8 cellular contexts compared by ENCODE assay signal in the genomic region with DNA sequence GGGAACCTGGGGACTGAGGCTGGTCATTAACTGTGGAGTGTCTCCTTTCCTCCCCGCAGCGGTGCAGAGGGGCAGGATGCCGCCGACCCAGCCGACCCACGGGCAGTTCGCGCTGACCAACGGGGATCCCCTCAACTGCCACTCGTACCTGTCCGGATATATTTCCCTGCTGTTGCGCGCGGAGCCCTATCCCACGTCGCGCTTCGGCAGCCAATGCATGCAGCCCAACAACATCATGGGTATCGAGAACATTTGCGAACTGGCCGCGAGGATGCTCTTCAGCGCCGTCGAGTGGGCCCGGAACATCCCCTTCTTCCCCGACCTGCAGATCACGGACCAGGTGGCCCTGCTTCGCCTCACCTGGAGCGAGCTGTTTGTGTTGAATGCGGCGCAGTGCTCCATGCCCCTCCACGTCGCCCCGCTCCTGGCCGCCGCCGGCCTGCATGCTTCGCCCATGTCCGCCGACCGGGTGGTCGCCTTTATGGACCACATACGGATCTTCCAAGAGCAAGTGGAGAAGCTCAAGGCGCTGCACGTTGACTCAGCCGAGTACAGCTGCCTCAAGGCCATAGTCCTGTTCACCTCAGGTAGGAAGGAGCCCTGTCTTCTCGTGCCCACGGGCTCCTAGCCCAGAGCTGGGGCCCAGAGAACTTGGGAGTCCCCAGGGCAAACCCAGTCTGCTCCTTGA. TPM values are rescaled to one million over a fixed set of nuclear protein-coding genes. Genes with fewer than 3 reads are reported as not detected.
DNase-seq lines count a peak whose midpoint lies in the region; ATAC-seq and TF ChIP-seq lines count a peak whose summit lies in the region.

No MANE protein-coding gene starts in this region.

- H3K4me2 ChIP-seq in mammary epithelial cell (ENCODE audit: insufficient read depth, low read depth, low read length), result peak overlapping the region; percentile 95

- H3K9ac ChIP-seq in mammary epithelial cell (ENCODE audit: insufficient read depth, low read length) (no peak overlapping the region), liver (ENCODE audit: low read depth in 1 of 2, low read length in 2 of 2) (peak overlapping the region; percentile 38 to 81)

- H3K27me3 Mint-ChIP-seq in HFFc6 (ENCODE audit: insufficient read depth), result peaks cover 32% of the 10 kb centered on the region

- no peaks in the 10 kb centered on the region for H3K27me3 ChIP-seq in mammary epithelial cell (ENCODE audit: insufficient read depth, low read length)
- H3K27me3 ChIP-seq in liver (ENCODE audit: control insufficient read depth in 4 of 4, insufficient read depth in 4 of 4, low read length in 3 of 4), result no peaks in the 10 kb centered on the region

- H3K36me3 Mint-ChIP-seq in HFFc6 (ENCODE audit: low read depth), result peaks cover 81% of the 10 kb centered on the region

- 97% methylated on average over 19 of the region's 49 CpGs for WGBS in mammary epithelial cell (ENCODE audit: low coverage, missing lambda C conversion rate)
- 4% methylated on average over 49 of the region's 49 CpGs for WGBS in liver

- no peaks in the 10 kb centered on the region for H3K9me3 ChIP-seq in mammary epithelial cell (replicated peaks; ENCODE audit: insufficient read depth, low read length)
- no peaks in the 10 kb centered on the region for H3K9me3 ChIP-seq in liver (ENCODE audit: control insufficient read depth in 4 of 4, low read length in 3 of 4)

- H3K27ac ChIP-seq in mammary epithelial cell (ENCODE audit: insufficient read depth, low read depth, low read length), result no peak overlapping the region
- peak overlapping the region; percentile 90 to 94 for H3K27ac ChIP-seq in liver (ENCODE audit: low read depth in 1 of 2, low read length in 2 of 2)
- H3K27ac ChIP-seq in substantia nigra (ENCODE audit: low read depth, low read length, poor library complexity, severe bottlenecking), result peak overlapping the region; percentile 3

- peaks cover 90% of the 10 kb centered on the region for H3K79me2 ChIP-seq in mammary epithelial cell (ENCODE audit: insufficient read depth, low read length)

- CTCF ChIA-PET in mammary epithelial cell (lab: Charles Lee; ENCODE audit: low non-redundant PET), result no interaction called here

- H3K36me3 ChIP-seq in mammary epithelial cell (ENCODE audit: insufficient read depth, low read length) (peaks cover 16% of the 10 kb centered on the region), liver (ENCODE audit: control insufficient read depth in 4 of 4, insufficient read depth in 3 of 4, low read depth in 1 of 4, low read length in 3 of 4) (peaks cover 0 to 5% (median 0%) of the 10 kb centered on the region in 4 donors)

- in situ Hi-C loops in mammary epithelial cell (cut with MboI; ENCODE audit: low sequenced_read_pairs in 2 of 2), result loop anchor here (10.0 to 25.0 kb wide), 5 partner anchors 647 to 1672 kb away; no protein-coding TSS in a partner anchor

- dilution Hi-C loops in mammary epithelial cell (cut with HindIII; ENCODE audit: low sequenced_read_pairs), result no loop called here

- H3K27ac Mint-ChIP-seq in HFFc6, result peak overlapping the region; percentile 95

- intact Hi-C loops in mammary epithelial cell (cut with micrococcal nuclease), result loop anchor here (5.0 kb wide), 4 partner anchors 462 to 1307 kb away; no protein-coding TSS in a partner anchor

- DNase-seq in HFFc6 (no peak), mammary epithelial cell (no peak), substantia nigra (lab: John Stamatoyannopoulos, UW) (no peak), NCI-H2081 treated with DMSO at 0.1 percent for 48 hours (lab: John Stamatoyannopoulos, UW) (no peak)

- TF ChIP-seq CTCF in HFFc6 (IDR thresholded peaks at IDR 0.05) (no peak), mammary epithelial cell (conservative IDR thresholded peaks at IDR 0.05 in 1 of 2, IDR thresholded peaks at IDR 0.05 in 1 of 2; ENCODE audit: extremely low read depth in 1 of 2, insufficient read depth in 1 of 2, low read depth in 1 of 2, low read length in 2 of 2) (no peak), liver (IDR thresholded peaks at IDR 0.05; ENCODE audit: low read depth, low read length, missing input control) (no peak)

- BruUV-seq in mammary epithelial cell (replicated peaks; lab: Mats Ljungman, UMichigan), result no TSS peak

- no peaks in the 10 kb centered on the region for H4K20me1 ChIP-seq in mammary epithelial cell (ENCODE audit: insufficient read depth, low read length)

- ATAC-seq in HG03565 (IDR thresholded peaks at IDR 0.05; ENCODE audit: unreplicated experiment), result no peak
- no peak for ATAC-seq in activated CD4-positive, CD25-positive, alpha-beta regulatory T cell treated with anti-CD3 and anti-CD28 coated beads, Interleukin-2, amount 50 U/mL, for 24 hours
- no peak for ATAC-seq in HG03025 (IDR thresholded peaks at IDR 0.05; ENCODE audit: low FRiP score, unreplicated experiment)

- peaks cover 17% of the 10 kb centered on the region for H3K9me3 Mint-ChIP-seq in HFFc6

- H3K4me1 ChIP-seq in mammary epithelial cell (ENCODE audit: insufficient read depth, low read length) (peaks cover 52% of the 10 kb centered on the region), liver (ENCODE audit: control insufficient read depth in 4 of 4, insufficient read depth in 4 of 4, low read length in 3 of 4) (peaks cover 3 to 37% (median 29%) of the 10 kb centered on the region in 4 donors)

- H3K4me3 ChIP-seq in mammary epithelial cell (replicated peaks in 1 of 3; ENCODE audit: insufficient read depth in 1 of 3, low read depth in 2 of 3, low read length in 3 of 3) (peak overlapping the region; percentile 67 to 91 (median 76)), liver (ENCODE audit: low read depth in 1 of 3, low read length in 3 of 3) (peak overlapping the region; percentile 74 to 92 (median 78))

- H3K4me3 Mint-ChIP-seq in HFFc6, result peak overlapping the region; percentile 94

- peaks cover 25% of the 10 kb centered on the region for H3K4me1 Mint-ChIP-seq in HFFc6 (ENCODE audit: low read depth)

- H2AFZ ChIP-seq in mammary epithelial cell (ENCODE audit: low read depth, low read length), result no peak overlapping the region

- TF ChIP-seq RAD21 in liver (IDR thresholded peaks at IDR 0.05), result no peak

TF ChIP-seq in liver, 16 proteins besides CTCF, POLR2A, EP300 and RAD21:
- no peak for TF ChIP-seq FOXA2 (IDR thresholded peaks at IDR 0.05)

RNA-seq across cellular contexts. Expression of gene NR2F2, which starts 3.7 kb away (rescaled TPM):
- total RNA-seq in HFFc6 (2021; fragmentation: NEBNext Ultra II Directional; extraction: Animal tissue kit (Norgen Biotek cat#: 25700)), result 100 to 1,000 TPM; 120 to 168 (median 142) TPM
- total RNA-seq in mammary epithelial cell (10 to 100 TPM in 1 of 2 donors, 1 to 10 TPM in 1; 3.2 to 34.1 TPM), liver (1 to 10 TPM; 5.9 to 6.4 TPM)
- polyA plus RNA-seq in mammary epithelial cell (17.8 TPM), liver (10 to 100 TPM; 12.0 to 22.4 TPM)
- polyA minus RNA-seq in mammary epithelial cell, result 31.9 TPM
